In the genomic region with DNA sequence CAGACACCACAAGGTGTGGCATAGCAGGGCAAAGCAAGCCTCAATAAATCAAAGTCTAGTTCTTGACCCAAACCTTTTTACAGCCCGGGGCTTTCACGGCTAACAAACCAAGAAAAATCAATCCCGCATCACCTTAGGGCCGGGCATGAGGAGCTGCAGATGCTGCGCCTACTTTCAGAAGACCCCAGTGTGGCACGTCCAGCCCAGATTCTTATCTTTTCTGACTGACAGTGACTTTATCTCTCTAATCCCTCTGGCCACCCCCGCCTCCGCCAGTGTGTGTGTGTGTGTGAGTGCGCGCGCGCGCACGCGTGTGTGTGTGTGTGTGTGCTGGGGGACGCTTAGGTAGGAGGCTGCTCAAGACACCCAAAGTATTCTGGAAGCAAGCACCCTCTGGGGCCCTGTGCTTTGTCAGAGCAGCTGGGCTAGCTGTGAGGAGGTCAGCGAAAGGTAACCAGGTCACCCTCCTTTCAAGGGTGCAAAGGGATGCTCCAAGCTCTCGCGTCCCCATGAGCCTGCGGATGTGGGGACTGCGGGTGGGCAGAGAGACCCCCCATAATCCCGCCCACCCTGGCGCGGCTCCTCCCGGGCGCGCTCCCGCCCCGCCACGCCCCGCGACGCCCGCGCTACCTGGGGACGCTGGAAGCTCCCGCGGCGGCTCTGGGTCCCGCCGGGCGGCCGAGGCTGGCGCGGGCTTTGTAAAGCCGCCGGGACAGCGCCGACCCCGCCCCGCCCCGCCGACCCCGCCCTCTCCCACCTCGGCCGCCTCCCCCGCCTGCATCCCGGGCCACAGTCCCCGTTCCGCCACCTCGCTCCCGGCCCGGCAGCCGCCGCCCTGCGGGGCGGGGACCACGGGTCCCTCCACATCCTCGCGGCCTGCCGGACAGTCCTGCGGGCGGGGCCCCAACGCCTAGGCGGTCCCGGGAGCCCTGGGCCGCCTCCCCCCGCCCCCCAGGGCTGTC, we compare ENCODE assay signal across 8 cellular contexts. TPM values are rescaled to one million over a fixed set of nuclear protein-coding genes. Genes with fewer than 3 reads are reported as not detected.
DNase-seq lines count a peak whose midpoint lies in the region; ATAC-seq, FAIRE-seq and TF ChIP-seq lines count a peak whose summit lies in the region.

No MANE protein-coding gene starts in this region.

- no peak overlapping the region for H3K27ac Mint-ChIP-seq in stimulated activated naive B cell treated with anti-CD40 and anti-IgM and Interleukin-4, amounts not matched to agents 10 μg/mL and 1 μg/mL and 100 μg/mL, for 72 hours

- no peaks in the 10 kb centered on the region for H3K36me3 ChIP-seq in bronchial epithelial cell (ENCODE audit: control insufficient read depth, insufficient read depth, low read length)

- peaks cover 0 to 7% of the 10 kb centered on the region in 2 donors for H3K9me3 Mint-ChIP-seq in stimulated activated naive B cell treated with anti-CD40 and anti-IgM and Interleukin-4, amounts not matched to agents 10 μg/mL and 1 μg/mL and 100 μg/mL, for 72 hours

- peaks cover 2 to 5% of the 10 kb centered on the region in 2 donors for H3K4me1 Mint-ChIP-seq in stimulated activated naive B cell treated with anti-CD40 and anti-IgM and Interleukin-4, amounts not matched to agents 10 μg/mL and 1 μg/mL and 100 μg/mL, for 72 hours

- H3K27me3 Mint-ChIP-seq in stimulated activated naive B cell treated with anti-CD40 and anti-IgM and Interleukin-4, amounts not matched to agents 10 μg/mL and 1 μg/mL and 100 μg/mL, for 72 hours = peaks cover 54 to 68% of the 10 kb centered on the region in 2 donors

- peak; percentile 53 to 64 for ATAC-seq in stimulated activated naive B cell treated with anti-CD40 and anti-IgM and Interleukin-4, amounts not matched to agents 10 μg/mL and 1 μg/mL and 100 μg/mL, for 72 hours (replicated peaks)

- H3K4me3 ChIP-seq in bronchial epithelial cell (ENCODE audit: low read depth, low read length) = peak overlapping the region; percentile 45

- DNase-seq in D721Med (ENCODE audit: insufficient read length, low spot score) (peak; percentile 24), NCI-H1105 (lab: John Stamatoyannopoulos, UW) (peak; percentile 24), bronchial epithelial cell (ENCODE audit: low read depth) (no peak), kidney tubule cell (ENCODE audit: low spot score) (peak; percentile 40), RCC 7860 (ENCODE audit: low spot score) (no peak), mucosa of gallbladder (ENCODE audit: low spot score) (no peak), NOMO-1 (lab: John Stamatoyannopoulos, UW; ENCODE audit: unreplicated experiment in 2 of 2) (no peak)
- no peak for DNase-seq in stimulated activated naive B cell treated with anti-CD40 and anti-IgM and Interleukin-4, amounts not matched to agents 10 μg/mL and 1 μg/mL and 100 μg/mL, for 72 hours

- peak overlapping the region; percentile 78 for H3K4me3 Mint-ChIP-seq in stimulated activated naive B cell treated with anti-CD40 and anti-IgM and Interleukin-4, amounts not matched to agents 10 μg/mL and 1 μg/mL and 100 μg/mL, for 72 hours

- TF ChIP-seq CTCF in D721Med (IDR thresholded peaks at IDR 0.05; ENCODE audit: insufficient read depth, missing control alignments) (no peak), bronchial epithelial cell (IDR thresholded peaks at IDR 0.05; ENCODE audit: insufficient read depth, low read length, severe bottlenecking) (no peak)

- no peaks in the 10 kb centered on the region for H3K36me3 Mint-ChIP-seq in stimulated activated naive B cell treated with anti-CD40 and anti-IgM and Interleukin-4, amounts not matched to agents 10 μg/mL and 1 μg/mL and 100 μg/mL, for 72 hours

- FAIRE-seq in D721Med (lab: Jason Lieb, UNC) (no peak), bronchial epithelial cell (lab: Jason Lieb, UNC) (no peak), RCC 7860 (lab: Jason Lieb, UNC) (no peak)

- H3K27me3 ChIP-seq in bronchial epithelial cell (ENCODE audit: control insufficient read depth, insufficient read depth, low read length) = no peaks in the 10 kb centered on the region

RNA-seq across cellular contexts. Expression of gene RHOBTB1, which starts 57.1 kb away (rescaled TPM):
- total RNA-seq in bronchial epithelial cell (3.5 and 6.3 TPM in 2 replicates), mucosa of gallbladder (16.8 TPM)

Comparison
In these comparisons a context has a peak if more than half of its experiments do, and no peak if none do; other contexts are left out.
1. DNase-seq: peak in D721Med (single experiment), NCI-H1105 (single experiment) and kidney tubule cell (single experiment); none in bronchial epithelial cell (single experiment), stimulated activated naive B cell treated with anti-CD40 and anti-IgM and Interleukin-4, amounts not matched to agents 10 μg/mL and 1 μg/mL and 100 μg/mL, for 72 hours (single experiment), RCC 7860 (single experiment), mucosa of gallbladder (single experiment) and NOMO-1 (0 of 2).